8 cellular contexts compared by ENCODE assay signal in the genomic region with DNA sequence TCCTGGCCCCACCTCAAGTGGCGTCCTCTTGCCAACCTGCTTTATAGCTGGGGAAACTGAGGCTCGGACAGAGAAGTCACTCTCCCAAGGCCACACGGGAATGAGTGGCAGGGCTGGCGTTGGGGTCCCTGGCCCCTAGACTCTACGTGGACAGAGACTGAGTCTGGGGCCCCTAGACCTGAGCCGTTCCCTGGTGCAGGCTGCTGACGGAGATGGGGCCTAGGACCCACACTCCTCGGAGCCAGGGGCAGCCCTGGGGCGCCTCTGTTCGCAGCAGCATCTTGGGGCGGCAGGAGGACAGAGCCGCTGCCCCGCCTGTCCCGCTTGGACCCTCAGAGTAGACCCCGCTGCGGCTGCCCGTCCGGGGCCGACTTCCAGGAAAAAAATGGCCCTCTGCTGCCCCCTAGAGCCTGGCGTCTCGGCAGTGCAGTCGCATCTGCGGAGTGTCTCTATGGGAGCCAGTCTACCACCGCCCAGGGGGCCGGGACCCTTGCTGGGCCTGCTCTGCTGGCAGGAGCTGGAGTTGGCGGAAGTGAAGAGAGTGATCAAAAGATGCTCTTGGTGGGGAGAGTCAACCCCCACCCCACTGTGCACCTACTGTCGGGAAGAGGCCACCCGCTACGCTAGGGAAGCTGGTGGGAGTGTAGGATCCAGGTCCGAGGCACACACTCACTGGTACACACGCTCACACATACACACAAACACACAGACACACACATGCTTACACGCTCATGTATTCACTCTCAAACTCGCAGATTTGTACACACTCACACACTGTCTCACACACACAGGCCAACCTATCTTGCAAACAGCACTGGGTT.
A peak's percentile ranks its signal among the peaks of the same experiment; 100 is the strongest.
DNase-seq lines count a peak whose midpoint lies in the region; ATAC-seq and TF ChIP-seq lines count a peak whose summit lies in the region.

No MANE protein-coding gene starts in this region.

- no peaks in the 10 kb centered on the region for H3K9me2 ChIP-seq in Karpas-422 (replicated peaks; ENCODE audit: insufficient read depth, low read length)

- in situ Hi-C loops in brain microvascular endothelial cell (cut with HindIII; ENCODE audit: low pct_ligation_motif_present, low sequenced_read_pairs) = no loop called here

- H3K9me3 ChIP-seq in Karpas-422 (ENCODE audit: low read length) (peaks cover 3% of the 10 kb centered on the region; the same call in 1 of the 2 replicates), WERI-Rb-1 (ENCODE audit: severe bottlenecking) (no peaks in the 10 kb centered on the region)

- no peaks in the 10 kb centered on the region for H4K20me1 ChIP-seq in Karpas-422 (ENCODE audit: insufficient read depth, low read depth, low read length)

- H2AFZ ChIP-seq in Karpas-422 (ENCODE audit: low read length) = no peak overlapping the region

- H3K9ac ChIP-seq in Karpas-422 (ENCODE audit: low read length) = no peak overlapping the region

- H3K79me2 ChIP-seq in Karpas-422 (ENCODE audit: low read length) = no peaks in the 10 kb centered on the region

- no peaks in the 10 kb centered on the region for H3K36me3 ChIP-seq in Karpas-422 (ENCODE audit: insufficient read depth, low read length)
- H3K36me3 ChIP-seq in WERI-Rb-1 = peaks cover 21% of the 10 kb centered on the region
- H3K36me3 ChIP-seq in brain microvascular endothelial cell (replicated peaks) = no peaks in the 10 kb centered on the region
- H3K36me3 ChIP-seq in kidney epithelial cell (ENCODE audit: control insufficient read depth, insufficient read depth, low read length) = no peaks in the 10 kb centered on the region

- ATAC-seq in HG02981 (IDR thresholded peaks at IDR 0.05; ENCODE audit: unreplicated experiment) = no peak

- H3K4me3 ChIP-seq in Karpas-422 (ENCODE audit: low read length) (no peak overlapping the region), WERI-Rb-1 (ENCODE audit: low read depth, low read length) (no peak overlapping the region), brain microvascular endothelial cell (ENCODE audit: low read depth, low read length) (no peak overlapping the region), kidney epithelial cell (ENCODE audit: low read depth, low read length) (no peak overlapping the region)

- H3K4me2 ChIP-seq in Karpas-422 (ENCODE audit: low read depth, low read length, poor library complexity, severe bottlenecking) = no peak overlapping the region

- peak; percentile 37 for DNase-seq in DMS114 treated with DMSO at 0.1 percent for 48 hours (lab: John Stamatoyannopoulos, UW; ENCODE audit: unreplicated experiment)
- DNase-seq in Karpas-422 = peak; percentile 77
- DNase-seq in WERI-Rb-1 = peak; percentile 81
- no peak for DNase-seq in brain microvascular endothelial cell
- no peak for DNase-seq in kidney epithelial cell (ENCODE audit: low read depth)
- peak in 2 of 3 donors; percentile 12 to 63 for DNase-seq in stimulated activated CD4-positive, alpha-beta T cell treated with anti-CD3 and anti-CD28 coated beads, TNF-alpha, amount 100 ng/mL, for 1 hour (ENCODE audit: low read depth in 3 of 3, low spot score in 1 of 3)
- DNase-seq in SW480 (ENCODE audit: low spot score) = no peak

- no peaks in the 10 kb centered on the region for H3K27me3 ChIP-seq in Karpas-422 (ENCODE audit: low read length)
- H3K27me3 ChIP-seq in WERI-Rb-1 (ENCODE audit: insufficient read depth, low read depth, severe bottlenecking) = no peaks in the 10 kb centered on the region
- H3K27me3 ChIP-seq in brain microvascular endothelial cell (replicated peaks) = no peaks in the 10 kb centered on the region
- peaks cover 19% of the 10 kb centered on the region for H3K27me3 ChIP-seq in kidney epithelial cell (ENCODE audit: control insufficient read depth, insufficient read depth, low read length)

- no peaks in the 10 kb centered on the region for H3K4me1 ChIP-seq in Karpas-422 (ENCODE audit: low read length)

- H3K27ac ChIP-seq in Karpas-422 (ENCODE audit: low read length) = no peak overlapping the region
- no peak overlapping the region for H3K27ac ChIP-seq in WERI-Rb-1
- no peak overlapping the region for H3K27ac ChIP-seq in brain microvascular endothelial cell

- peak; percentile 85 for TF ChIP-seq CTCF in WERI-Rb-1 (IDR thresholded peaks at IDR 0.05; ENCODE audit: low read depth, low read length)
- TF ChIP-seq CTCF in brain microvascular endothelial cell (IDR thresholded peaks at IDR 0.05; ENCODE audit: low read depth, low read length, missing control alignments) = peak; percentile 91
- TF ChIP-seq CTCF in kidney epithelial cell (IDR thresholded peaks at IDR 0.05; ENCODE audit: insufficient read depth, low read length, poor library complexity, severe bottlenecking) = peak; percentile 80

Comparison
In these comparisons a context has a peak if more than half of its experiments do, and no peak if none do; other contexts are left out.
1. DNase-seq: peak in DMS114 treated with DMSO at 0.1 percent for 48 hours (single experiment), Karpas-422 (single experiment), WERI-Rb-1 (single experiment) and stimulated activated CD4-positive, alpha-beta T cell treated with anti-CD3 and anti-CD28 coated beads, TNF-alpha, amount 100 ng/mL, for 1 hour (2 of 3); none in brain microvascular endothelial cell (single experiment), kidney epithelial cell (single experiment) and SW480 (single experiment).
2. Peak in every context shown above with its lines, with median percentiles within 50 percentile points of each other: CTCF ChIP-seq.